Comparison of ENCODE assay signal across 10 cellular contexts in the genomic region with DNA sequence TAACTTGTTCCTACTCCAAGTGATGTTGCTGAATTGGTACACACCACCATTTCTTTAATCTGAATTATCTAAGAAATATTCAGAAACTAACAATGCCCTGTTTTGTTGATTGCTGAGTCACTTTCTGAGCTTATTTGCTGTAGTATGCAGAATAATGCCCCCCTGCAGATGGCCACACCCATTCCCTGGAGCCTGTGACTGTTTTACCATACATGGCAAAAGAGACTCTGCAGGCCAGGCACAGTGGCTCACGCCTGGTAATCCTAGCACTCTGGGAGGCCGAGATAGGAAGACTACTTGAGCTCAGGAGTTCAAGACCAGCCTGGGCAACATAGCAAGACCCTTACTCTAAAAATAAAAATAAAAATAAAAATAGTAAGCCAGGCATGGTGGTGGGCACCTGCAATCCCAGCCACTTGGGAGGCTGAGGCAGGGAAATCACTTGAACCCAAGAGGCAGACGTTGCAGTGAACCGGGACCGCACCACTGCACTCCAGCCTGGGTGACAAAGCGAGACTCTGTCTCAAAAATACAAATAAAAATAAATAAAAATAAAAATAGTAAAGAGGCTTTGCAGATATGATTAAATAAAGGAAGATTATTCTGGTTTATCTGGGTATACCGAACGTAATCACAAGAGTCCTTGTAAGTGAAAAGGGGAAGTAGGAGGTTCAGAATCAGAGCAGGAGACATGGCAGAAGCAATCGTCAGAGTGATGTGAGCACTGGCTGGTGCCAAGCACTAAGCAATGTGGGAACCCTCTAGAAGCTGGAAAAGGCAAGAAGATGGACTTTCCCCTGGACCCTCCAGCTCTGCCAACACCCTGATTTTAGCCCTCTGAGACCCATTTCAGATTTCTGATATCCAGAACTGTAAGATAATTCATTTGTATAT. TPM values are rescaled to one million over a fixed set of nuclear protein-coding genes. Genes with fewer than 3 reads are reported as not detected.
DNase-seq lines count a peak whose midpoint lies in the region; ATAC-seq and TF ChIP-seq lines count a peak whose summit lies in the region.
"Had no signal": no experiment of that assay in that cellular context is flagged by ENCODE, and none has a peak within 500 bp of the region (broad histone marks: within the 10 kb centered on the region; RNA-seq: fewer than 3 reads in every experiment).

No MANE protein-coding gene starts in this region.

- peaks cover 45% of the 10 kb centered on the region for H3K79me2 ChIP-seq in Karpas-422 (ENCODE audit: low read length)

- H4K20me1 ChIP-seq in Karpas-422 (ENCODE audit: insufficient read depth, low read depth, low read length), result no peaks in the 10 kb centered on the region

- H3K9me2 ChIP-seq in Karpas-422 (replicated peaks; ENCODE audit: insufficient read depth, low read length), result no peaks in the 10 kb centered on the region

- H3K27ac ChIP-seq in Karpas-422 (ENCODE audit: low read length) (no peak overlapping the region), vagina (no peak overlapping the region)

- H3K36me3 ChIP-seq in Karpas-422 (ENCODE audit: insufficient read depth, low read length), result peaks cover 9% of the 10 kb centered on the region; the same call in 1 of the 2 replicates
- peaks cover 0 to 31% of the 10 kb centered on the region in 2 donors for H3K36me3 ChIP-seq in vagina

- H2AFZ ChIP-seq in Karpas-422 (ENCODE audit: low read length), result no peak overlapping the region

- no peak for TF ChIP-seq POLR2A in vagina (IDR thresholded peaks at IDR 0.05)

- in situ Hi-C loops in Caki2 (cut with HindIII; ENCODE audit: low pct_unique_long_range_greater_than_20kb, low sequenced_read_pairs), result no loop called here

- H3K4me1 ChIP-seq in Karpas-422 (ENCODE audit: low read length), result peaks cover 10% of the 10 kb centered on the region
- H3K4me1 ChIP-seq in vagina, result peaks cover 14% of the 10 kb centered on the region

- intact Hi-C loops in vagina (cut with DNase I), result no loop called here

- DNase-seq in Caki2 (ENCODE audit: low read depth) (peak; percentile 38), Karpas-422 (peak; percentile 51), amniotic epithelial cell (ENCODE audit: low read depth) (peak; percentile 81), kidney tubule cell (ENCODE audit: low spot score) (peak; percentile 74), vagina (ENCODE audit: extremely low spot score in 2 of 2) (no peak), ecto neural progenitor cell (ENCODE audit: low spot score) (no peak), DMS153 treated with DMSO at 0.1 percent for 48 hours (lab: John Stamatoyannopoulos, UW; ENCODE audit: unreplicated experiment) (no peak)
- DNase-seq: NCI-H510A; stimulated activated CD4-positive, alpha-beta T cell treated with anti-CD3 and anti-CD28 coated beads, Interleukin-15, amount 100 ng/mL, for 24 hours had no signal

- no peaks in the 10 kb centered on the region for H3K27me3 ChIP-seq in Karpas-422 (ENCODE audit: low read length)
- no peaks in the 10 kb centered on the region for H3K27me3 ChIP-seq in vagina

- H3K9ac ChIP-seq in Karpas-422 (ENCODE audit: low read length), result no peak overlapping the region

- no peak for TF ChIP-seq CTCF in vagina (IDR thresholded peaks at IDR 0.05)

- H3K9me3 ChIP-seq in Karpas-422 (ENCODE audit: low read length) (no peaks in the 10 kb centered on the region), vagina (no peaks in the 10 kb centered on the region)

- no peak overlapping the region for H3K4me3 ChIP-seq in Karpas-422 (ENCODE audit: low read length)
- H3K4me3 ChIP-seq in vagina, result no peak overlapping the region

- no peak overlapping the region for H3K4me2 ChIP-seq in Karpas-422 (ENCODE audit: low read depth, low read length, poor library complexity, severe bottlenecking)

- ATAC-seq in HG02840 (IDR thresholded peaks at IDR 0.05; ENCODE audit: low FRiP score, unreplicated experiment), result no peak

RNA-seq across cellular contexts. Expression of a gene that starts 19.0 kb away (rescaled TPM):
- 20.6 and 43.5 TPM in 2 replicates for total RNA-seq in Caki2 (2014; rRNA removed; shearing (Covaris generic); ENCODE audit: low replicate concordance)
- 42.6 and 48.8 TPM in 2 replicates for total RNA-seq in Karpas-422 (2014; rRNA removed; shearing (Covaris generic); ENCODE audit: low replicate concordance)
- total RNA-seq in vagina, result 55.7 TPM

RNA-seq across cellular contexts. Expression of a gene that starts 49.5 kb away (rescaled TPM):
- 5.6 and 28.4 TPM in 2 replicates for total RNA-seq in Caki2 (2014; rRNA removed; shearing (Covaris generic); ENCODE audit: low replicate concordance)
- total RNA-seq in Karpas-422 (2014; rRNA removed; shearing (Covaris generic); ENCODE audit: low replicate concordance), result 9.6 and 17.1 TPM in 2 replicates
- total RNA-seq in vagina, result 2.9 TPM

RNA-seq across cellular contexts. Expression of a gene that starts 52.2 kb away (rescaled TPM):
- total RNA-seq in Caki2 (2014; rRNA removed; shearing (Covaris generic); ENCODE audit: low replicate concordance), result not detected in 2 replicates
- total RNA-seq in Karpas-422 (2014; rRNA removed; shearing (Covaris generic); ENCODE audit: low replicate concordance), result not detected in 2 replicates
- 1.2 TPM for total RNA-seq in vagina

RNA-seq across cellular contexts. Expression of a gene that starts 57.3 kb away (rescaled TPM):
- total RNA-seq in Caki2 (2014; rRNA removed; shearing (Covaris generic); ENCODE audit: low replicate concordance), result not detected in 2 replicates
- total RNA-seq in Karpas-422 (2014; rRNA removed; shearing (Covaris generic); ENCODE audit: low replicate concordance), result not detected in 2 replicates
- total RNA-seq in vagina, result not detected

Comparison
In these comparisons a context has a peak if more than half of its experiments do, and no peak if none do; other contexts are left out.
1. DNase-seq: peak in Caki2 (single experiment), Karpas-422 (single experiment), amniotic epithelial cell (single experiment) and kidney tubule cell (single experiment); none in vagina (0 of 2), ecto neural progenitor cell (single experiment) and DMS153 treated with DMSO at 0.1 percent for 48 hours (single experiment).